Comparison of ENCODE assay signal across 21 cellular contexts in the genomic region with DNA sequence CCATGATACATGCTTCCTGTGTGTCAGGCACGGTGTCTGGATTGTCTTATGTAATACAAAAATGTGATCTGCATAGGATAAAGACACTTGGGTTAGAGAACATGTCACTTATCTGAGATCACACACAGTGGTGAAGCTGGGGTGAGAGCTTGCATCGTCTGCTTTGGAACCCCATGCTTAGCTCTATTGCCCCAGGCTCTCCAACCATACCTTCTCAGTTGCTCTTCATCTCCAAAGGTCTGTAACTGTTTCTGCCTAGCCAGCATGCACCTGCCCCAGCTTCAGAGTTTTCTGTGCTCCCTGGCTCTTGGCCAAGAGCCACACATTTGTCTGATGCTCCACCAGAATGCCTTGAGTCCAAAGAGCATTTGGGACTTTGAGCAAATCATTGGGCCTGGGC.
DNase-seq lines count a peak whose midpoint lies in the region; ATAC-seq and TF ChIP-seq lines count a peak whose summit lies in the region.
"Had no signal": no experiment of that assay in that cellular context is flagged by ENCODE, and none has a peak within 500 bp of the region (broad histone marks: within the 10 kb centered on the region; RNA-seq: fewer than 3 reads in every experiment).

No MANE protein-coding gene starts in this region.

- no peak overlapping the region for H3K14ac ChIP-seq in trophoblast cell (ENCODE audit: low read length)

- no peak overlapping the region for H3K4ac ChIP-seq in trophoblast cell (ENCODE audit: low read depth, low read length)

- H2BK120ac ChIP-seq in trophoblast cell (ENCODE audit: insufficient read depth, low read length, poor library complexity) = no peak overlapping the region

- H3K9me3 Mint-ChIP-seq in nephron progenitor cell = no peaks in the 10 kb centered on the region
- H3K9me3 Mint-ChIP-seq: activated naive CD8-positive, alpha-beta T cell treated with anti-CD3 and anti-CD28 coated beads for 36 hours; activated T-helper 1 cell treated with anti-CD3 and anti-CD28 coated beads, Interleukin-12 subunit alpha, Interleukin-12 subunit beta, Interleukin-2, Interleukin-4 antibody, amounts not matched to agents 30 ng/mL and 10 ng/mL and 1 ng/mL, durations not matched to agents 14 hours and 24 hours and 36 hours; memory B cell; stimulated activated naive CD8-positive, alpha-beta T cell treated with anti-CD3 and anti-CD28 coated beads, Interleukin-15, amount 100 ng/mL, for 72 hours had no signal

- H3K4me3 ChIP-seq in trophoblast cell (ENCODE audit: low read depth, low read length) = no peak overlapping the region
- H3K4me3 ChIP-seq: A549 had no signal

- H3K4me2 ChIP-seq in trophoblast cell (ENCODE audit: low read length) = no peak overlapping the region
- H3K4me2 ChIP-seq: A549 had no signal

- peak; percentile 57 for DNase-seq in NCI-H748 (lab: John Stamatoyannopoulos, UW; ENCODE audit: unreplicated experiment)
- DNase-seq in NCI-H748 treated with DMSO at 0.1 percent for 48 hours (lab: John Stamatoyannopoulos, UW) = no peak
- DNase-seq in NCI-H2029 (lab: John Stamatoyannopoulos, UW) = peak; percentile 47
- DNase-seq in SHP77 treated with DMSO at 0.1 percent for 48 hours (lab: John Stamatoyannopoulos, UW) = peak; percentile 62
- DNase-seq in trophoblast cell = peak; percentile 39 to 59
- no peak for DNase-seq in nephron progenitor cell
- DNase-seq: activated naive CD8-positive, alpha-beta T cell treated with anti-CD3 and anti-CD28 coated beads for 36 hours; brain microvascular endothelial cell; Calu3; cortex of kidney; foreskin melanocyte; GDM1; naive B cell; NCI-H1930; stimulated activated CD4-positive, alpha-beta T cell treated with anti-CD3 and anti-CD28 coated beads, Interleukin-4, amount 100 ng/mL, for 1 hour; stimulated activated naive CD8-positive, alpha-beta T cell treated with anti-CD3 and anti-CD28 coated beads, Interleukin-15, amount 100 ng/mL, for 72 hours had no signal

- H3K18ac ChIP-seq in trophoblast cell (ENCODE audit: low read length) = no peak overlapping the region

- no peak overlapping the region for H4K91ac ChIP-seq in trophoblast cell (ENCODE audit: low read depth, low read length)

- no peak overlapping the region for H2BK5ac ChIP-seq in trophoblast cell (ENCODE audit: low read depth, low read length, poor library complexity)

- no peaks in the 10 kb centered on the region for H3K79me2 ChIP-seq in trophoblast cell (ENCODE audit: control insufficient read depth, insufficient read depth, low read length, poor library complexity)

- no peaks in the 10 kb centered on the region for H3K79me1 ChIP-seq in trophoblast cell (ENCODE audit: low read length)

- H3K27me3 ChIP-seq in trophoblast cell (ENCODE audit: insufficient read depth, low read length) = no peaks in the 10 kb centered on the region
- H3K27me3 ChIP-seq: brain microvascular endothelial cell had no signal

- no peak overlapping the region for H2AFZ ChIP-seq in trophoblast cell (ENCODE audit: insufficient read depth, low read length, poor library complexity)

- no peaks in the 10 kb centered on the region for H3K36me3 ChIP-seq in trophoblast cell (ENCODE audit: control insufficient read depth in 1 of 2, insufficient read depth in 2 of 2, low read length in 2 of 2)
- H3K36me3 ChIP-seq: brain microvascular endothelial cell had no signal

- H3K23ac ChIP-seq in trophoblast cell (ENCODE audit: low read length) = no peak overlapping the region

- H3K9ac ChIP-seq in trophoblast cell (ENCODE audit: low read length) = no peak overlapping the region

- no peaks in the 10 kb centered on the region for H3K36me3 Mint-ChIP-seq in nephron progenitor cell (ENCODE audit: low read depth)
- H3K36me3 Mint-ChIP-seq: activated naive CD8-positive, alpha-beta T cell treated with anti-CD3 and anti-CD28 coated beads for 36 hours; memory B cell; naive B cell had no signal

- H3K4me1 Mint-ChIP-seq in nephron progenitor cell = no peaks in the 10 kb centered on the region
- H3K4me1 Mint-ChIP-seq: activated naive CD8-positive, alpha-beta T cell treated with anti-CD3 and anti-CD28 coated beads for 36 hours; memory B cell; naive B cell; stimulated activated naive CD8-positive, alpha-beta T cell treated with anti-CD3 and anti-CD28 coated beads, Interleukin-15, amount 100 ng/mL, for 72 hours had no signal

- no peak overlapping the region for H3K4me3 Mint-ChIP-seq in nephron progenitor cell
- H3K4me3 Mint-ChIP-seq: activated naive CD8-positive, alpha-beta T cell treated with anti-CD3 and anti-CD28 coated beads for 36 hours; activated T-helper 1 cell treated with anti-CD3 and anti-CD28 coated beads, Interleukin-12 subunit alpha, Interleukin-12 subunit beta, Interleukin-2, Interleukin-4 antibody, amounts not matched to agents 30 ng/mL and 10 ng/mL and 1 ng/mL, durations not matched to agents 14 hours and 24 hours and 36 hours; memory B cell; naive B cell; stimulated activated naive CD8-positive, alpha-beta T cell treated with anti-CD3 and anti-CD28 coated beads, Interleukin-15, amount 100 ng/mL, for 72 hours had no signal

- H3K27ac Mint-ChIP-seq in nephron progenitor cell = no peak overlapping the region
- H3K27ac Mint-ChIP-seq: activated naive CD8-positive, alpha-beta T cell treated with anti-CD3 and anti-CD28 coated beads for 36 hours; activated T-helper 1 cell treated with anti-CD3 and anti-CD28 coated beads, Interleukin-12 subunit alpha, Interleukin-12 subunit beta, Interleukin-2, Interleukin-4 antibody, amounts not matched to agents 30 ng/mL and 10 ng/mL and 1 ng/mL, durations not matched to agents 14 hours and 24 hours and 36 hours; memory B cell; naive B cell had no signal

- H4K8ac ChIP-seq in trophoblast cell (ENCODE audit: low read depth, low read length) = no peak overlapping the region

- H3K27me3 Mint-ChIP-seq in nephron progenitor cell (ENCODE audit: low read depth, poor library complexity) = peaks cover 24% of the 10 kb centered on the region

- H2AK5ac ChIP-seq in trophoblast cell (ENCODE audit: low read length) = no peak overlapping the region

- H3K9me3 ChIP-seq in trophoblast cell (ENCODE audit: insufficient read depth, low read depth, low read length) = no peaks in the 10 kb centered on the region
- H3K9me3 ChIP-seq: A549 had no signal

- no peaks in the 10 kb centered on the region for H3K4me1 ChIP-seq in trophoblast cell (ENCODE audit: control insufficient read depth in 1 of 2, insufficient read depth in 2 of 2, low read length in 2 of 2)
- H3K4me1 ChIP-seq: A549 had no signal

- H4K12ac ChIP-seq in trophoblast cell (ENCODE audit: low read depth, low read length) = no peak overlapping the region

- TF ChIP-seq CTCF in nephron progenitor cell (IDR thresholded peaks at IDR 0.05) = no peak

- ATAC-seq in HG03439 (IDR thresholded peaks at IDR 0.05; ENCODE audit: unreplicated experiment) (no peak), HG03565 (IDR thresholded peaks at IDR 0.05; ENCODE audit: unreplicated experiment) (no peak)
- ATAC-seq: A549; stimulated activated naive CD8-positive, alpha-beta T cell treated with anti-CD3 and anti-CD28 coated beads, Interleukin-15, amount 100 ng/mL, for 72 hours had no signal

- no peak overlapping the region for H2BK12ac ChIP-seq in trophoblast cell (ENCODE audit: low read length)

- H3K27ac ChIP-seq in trophoblast cell (ENCODE audit: low read depth, low read length) = no peak overlapping the region
- H3K27ac ChIP-seq: A549, brain microvascular endothelial cell had no signal

- WGBS in trophoblast cell (ENCODE audit: extremely low coverage, insufficient coverage, insufficient read length) = no CpG with 5 or more reads among the region's 2 CpGs

Comparison
In these comparisons a context has a peak if more than half of its experiments do, and no peak if none do; other contexts are left out.
1. DNase-seq: peak in NCI-H748 (single experiment), NCI-H2029 (single experiment), SHP77 treated with DMSO at 0.1 percent for 48 hours (single experiment) and trophoblast cell (2 of 2); none in NCI-H748 treated with DMSO at 0.1 percent for 48 hours (single experiment) and nephron progenitor cell (single experiment).